ENCODE assay signal across 14 cellular contexts in the genomic region with DNA sequence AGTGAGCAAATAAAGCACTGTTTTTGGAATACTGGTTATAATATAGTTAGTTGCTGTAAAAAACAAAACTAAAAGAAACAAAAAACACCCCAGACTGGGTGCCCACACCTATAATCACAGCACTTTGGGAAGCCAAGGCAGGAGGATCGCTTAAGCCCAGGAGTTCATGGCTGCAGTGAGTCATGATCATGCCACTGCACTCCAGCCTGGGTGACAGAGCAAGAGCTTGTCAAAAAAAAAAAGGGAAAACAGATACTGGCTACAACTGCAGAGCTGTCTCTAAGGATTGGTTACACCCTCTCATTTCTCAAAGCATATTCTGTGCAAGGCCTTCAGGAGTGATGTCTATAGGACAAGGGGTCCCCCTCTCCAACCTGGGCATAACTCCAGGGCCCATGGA. TPM values are rescaled to one million over a fixed set of nuclear protein-coding genes. Genes with fewer than 3 reads are reported as not detected.
DNase-seq lines count a peak whose midpoint lies in the region; ATAC-seq and TF ChIP-seq lines count a peak whose summit lies in the region.
"Had no signal": no experiment of that assay in that cellular context is flagged by ENCODE, and none has a peak within 500 bp of the region (broad histone marks: within the 10 kb centered on the region; RNA-seq: fewer than 3 reads in every experiment).

No MANE protein-coding gene starts in this region.

- TF ChIP-seq CTCF in cardiac fibroblast (IDR thresholded peaks at IDR 0.05; ENCODE audit: low read depth, low read length) (no peak), mucosa of descending colon (IDR thresholded peaks at IDR 0.05) (no peak)

- H3K4me1 ChIP-seq in mucosa of descending colon (ENCODE audit: low read depth): no peaks in the 10 kb centered on the region

- H3K4me3 ChIP-seq in cardiac fibroblast (replicated peaks in 1 of 2; ENCODE audit: low read depth in 2 of 2, low read length in 2 of 2): no peak overlapping the region
- H3K4me3 ChIP-seq in mucosa of descending colon: no peak overlapping the region
- H3K4me3 ChIP-seq: thyroid gland had no signal

- H3K9me3 ChIP-seq in mucosa of descending colon: no peaks in the 10 kb centered on the region
- H3K9me3 ChIP-seq: thyroid gland had no signal

- H3K36me3 ChIP-seq in mucosa of descending colon (ENCODE audit: low read depth): no peaks in the 10 kb centered on the region
- H3K36me3 ChIP-seq: thyroid gland had no signal

- DNase-seq in Daoy (ENCODE audit: low read depth): peak; percentile 25
- peak; percentile 72 for DNase-seq in HT1080 (ENCODE audit: low read depth)
- peak; percentile 43 to 56 for DNase-seq in cardiac fibroblast (ENCODE audit: low read depth in 2 of 2)
- peak; percentile 11 for DNase-seq in glomerular visceral epithelial cell (ENCODE audit: extremely low spot score)
- no peak for DNase-seq in mucosa of descending colon
- no peak for DNase-seq in DMS 273 (lab: John Stamatoyannopoulos, UW; ENCODE audit: unreplicated experiment)
- DNase-seq: activated naive CD8-positive, alpha-beta T cell treated with anti-CD3 and anti-CD28 coated beads for 36 hours; NCI-H1092; small intestine; T-helper 17 cell; thyroid gland had no signal

- no peak for ATAC-seq in HG03342 (IDR thresholded peaks at IDR 0.05; ENCODE audit: unreplicated experiment)
- no peak for ATAC-seq in mucosa of descending colon
- ATAC-seq in HG02973 (IDR thresholded peaks at IDR 0.05; ENCODE audit: unreplicated experiment): no peak
- ATAC-seq: T-helper 17 cell, WTC11 had no signal

- intact Hi-C loops in mucosa of descending colon (cut with DNase I, micrococcal nuclease): no loop called here

RNA-seq across cellular contexts. Expression of a gene that starts 14.6 kb away (rescaled TPM):
- total RNA-seq in Daoy (2014; rRNA removed; shearing (Covaris generic)): 8.2 and 8.5 TPM in 2 replicates
- 8.6 and 11.6 TPM in 2 replicates for total RNA-seq in HT1080 (2014; rRNA removed; shearing (Covaris generic))
- polyA plus RNA-seq in HT1080 (2015; cell fraction: cytosol; rRNA removed): 7.6 and 15.0 TPM in 2 replicates
- polyA plus RNA-seq in HT1080 (2015; cell fraction: nucleus; rRNA removed): 17.6 and 20.6 TPM in 2 replicates
- 10 to 100 TPM in 1 of 3 donors, 1 to 10 TPM in 1, under 1 TPM in 1; 0.90 to 15.1 (median 3.4) TPM for total RNA-seq in mucosa of descending colon

Comparison
In these comparisons a context has a peak if more than half of its experiments do, and no peak if none do; other contexts are left out.
1. DNase-seq: peak in Daoy (single experiment), HT1080 (single experiment), cardiac fibroblast (2 of 2) and glomerular visceral epithelial cell (single experiment); none in mucosa of descending colon (0 of 3) and DMS 273 (single experiment).